ENCODE assay signal across 15 cellular contexts in the genomic region with DNA sequence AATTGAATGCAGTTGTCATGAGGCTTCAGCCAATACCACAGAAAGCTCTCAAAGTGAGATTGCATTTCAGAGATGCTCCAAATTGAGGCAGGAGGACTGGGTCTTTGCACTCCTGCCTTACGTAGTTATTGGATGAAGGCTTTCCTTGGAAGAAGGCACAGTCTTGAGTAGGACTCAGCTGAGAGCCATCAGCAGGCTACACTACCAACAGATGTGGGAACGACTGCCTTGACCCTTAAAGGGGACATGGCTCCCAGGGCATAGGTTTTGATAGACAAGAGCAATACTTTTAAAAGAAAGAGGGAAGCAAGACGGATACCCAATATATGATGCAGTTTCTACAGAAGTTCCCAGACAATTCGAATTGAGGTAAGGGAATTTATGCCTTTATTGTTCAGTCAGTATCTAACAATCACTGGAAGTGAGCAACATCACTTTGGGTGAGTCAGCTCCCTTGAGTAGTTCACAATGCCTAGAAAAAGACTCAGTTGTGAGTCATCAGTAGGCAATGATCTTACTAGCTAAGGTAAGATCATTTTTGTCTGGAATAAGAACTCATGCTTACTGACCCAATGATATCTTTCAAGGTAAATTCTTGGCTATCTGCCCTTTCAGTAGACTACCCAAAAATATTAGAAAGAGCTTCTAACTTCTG.
DNase-seq lines count a peak whose midpoint lies in the region; ATAC-seq and TF ChIP-seq lines count a peak whose summit lies in the region.
"Had no signal": no experiment of that assay in that cellular context is flagged by ENCODE, and none has a peak within 500 bp of the region (broad histone marks: within the 10 kb centered on the region; RNA-seq: fewer than 3 reads in every experiment).

No MANE protein-coding gene starts in this region.

- no peak overlapping the region for H2AFZ ChIP-seq in smooth muscle cell (ENCODE audit: low read depth)

- ATAC-seq in GM21390 (IDR thresholded peaks at IDR 0.05; ENCODE audit: unreplicated experiment) = no peak
- no peak for ATAC-seq in HG03025 (IDR thresholded peaks at IDR 0.05; ENCODE audit: low FRiP score, unreplicated experiment)
- ATAC-seq in GM21381 (IDR thresholded peaks at IDR 0.05; ENCODE audit: unreplicated experiment) = no peak
- ATAC-seq: mucosa of descending colon; stimulated activated memory B cell treated with anti-CD40 and anti-IgM and Interleukin-4, amounts not matched to agents 10 μg/mL and 1 μg/mL and 100 μg/mL, for 72 hours; WTC11 had no signal

- 77% methylated on average over 4 of the region's 4 CpGs for WGBS in smooth muscle cell (ENCODE audit: low lambda C conversion rate)

- H3K36me3 Mint-ChIP-seq in MCF 10A (ENCODE audit: insufficient read depth, unreplicated experiment) = no peaks in the 10 kb centered on the region
- H3K36me3 Mint-ChIP-seq: stimulated activated memory B cell treated with anti-CD40 and anti-IgM and Interleukin-4, amounts not matched to agents 10 μg/mL and 1 μg/mL and 100 μg/mL, for 72 hours had no signal

- H3K27ac ChIP-seq in breast epithelium (no peak overlapping the region), smooth muscle cell (ENCODE audit: low read depth) (peak overlapping the region; percentile 56)
- H3K27ac ChIP-seq: BLaER1 had no signal

- H3K27me3 Mint-ChIP-seq in MCF 10A (ENCODE audit: insufficient read depth, unreplicated experiment) = no peaks in the 10 kb centered on the region
- H3K27me3 Mint-ChIP-seq: stimulated activated memory B cell treated with anti-CD40 and anti-IgM and Interleukin-4, amounts not matched to agents 10 μg/mL and 1 μg/mL and 100 μg/mL, for 72 hours had no signal

- no peak for TF ChIP-seq POLR2A in breast epithelium (IDR thresholded peaks at IDR 0.05)

- H3K4me3 Mint-ChIP-seq in MCF 10A (ENCODE audit: unreplicated experiment) = no peak overlapping the region
- H3K4me3 Mint-ChIP-seq: stimulated activated memory B cell treated with anti-CD40 and anti-IgM and Interleukin-4, amounts not matched to agents 10 μg/mL and 1 μg/mL and 100 μg/mL, for 72 hours; WTC11 had no signal

- H4K20me1 ChIP-seq in smooth muscle cell (ENCODE audit: low read depth) = no peaks in the 10 kb centered on the region
- H4K20me1 ChIP-seq: BLaER1 had no signal

- POLR2A ChIA-PET in MCF 10A (lab: Yijun Ruan, JAX) = interaction anchor here (0.6 kb wide), 1 partner anchor 8 kb away, joined by 3 read pairs; no protein-coding TSS in a partner anchor

- no peaks in the 10 kb centered on the region for H3K79me2 ChIP-seq in smooth muscle cell (ENCODE audit: low read depth)

- H3K4me1 ChIP-seq in breast epithelium (no peaks in the 10 kb centered on the region), smooth muscle cell (ENCODE audit: low read depth) (peaks cover 19% of the 10 kb centered on the region)
- H3K4me1 ChIP-seq: BLaER1 had no signal

- H3K4me2 ChIP-seq in smooth muscle cell = no peak overlapping the region
- H3K4me2 ChIP-seq: BLaER1 had no signal

- H3K9me3 ChIP-seq in breast epithelium (no peaks in the 10 kb centered on the region), smooth muscle cell (replicated peaks; ENCODE audit: low read depth) (no peaks in the 10 kb centered on the region)
- H3K9me3 ChIP-seq: BLaER1, mucosa of descending colon had no signal

- intact Hi-C loops in MCF 10A (cut with micrococcal nuclease) = loop anchor here (5.0 kb wide), 1 partner anchor 44 kb away; no protein-coding TSS in a partner anchor
- intact Hi-C loops in breast epithelium (cut with DNase I; ENCODE audit: low total_unique reads) = no loop called here

- CTCF ChIA-PET in MCF 10A (lab: Yijun Ruan, JAX) = interaction anchor here (0.9 to 1.1 kb wide), 2 partner anchors 11 to 27 kb away, joined by 3 read pairs; no protein-coding TSS in a partner anchor

- H3K27me3 ChIP-seq in breast epithelium (no peaks in the 10 kb centered on the region), smooth muscle cell (ENCODE audit: low read depth) (no peaks in the 10 kb centered on the region)
- H3K27me3 ChIP-seq: BLaER1 had no signal

- peaks cover 6% of the 10 kb centered on the region for H3K9me3 Mint-ChIP-seq in MCF 10A (ENCODE audit: unreplicated experiment)

- BruUV-seq in MCF 10A (replicated peaks; lab: Mats Ljungman, UMichigan) = no TSS peak

- H3K4me3 ChIP-seq in breast epithelium (no peak overlapping the region), fibroblast of mammary gland (ENCODE audit: control insufficient read depth, low read depth, low read length) (no peak overlapping the region), smooth muscle cell (no peak overlapping the region)
- H3K4me3 ChIP-seq: BLaER1, mucosa of descending colon had no signal

- peak overlapping the region; percentile 19 for H3K9ac ChIP-seq in smooth muscle cell (ENCODE audit: low read depth)
- H3K9ac ChIP-seq: BLaER1 had no signal

- H3F3A ChIP-seq in smooth muscle cell (ENCODE audit: low read depth) = no peaks in the 10 kb centered on the region

- no peak overlapping the region for H3K27ac Mint-ChIP-seq in MCF 10A (ENCODE audit: low read depth, unreplicated experiment)
- H3K27ac Mint-ChIP-seq: stimulated activated memory B cell treated with anti-CD40 and anti-IgM and Interleukin-4, amounts not matched to agents 10 μg/mL and 1 μg/mL and 100 μg/mL, for 72 hours; WTC11 had no signal

- H3K4me1 Mint-ChIP-seq in MCF 10A (ENCODE audit: insufficient read depth, unreplicated experiment) = peaks cover 22% of the 10 kb centered on the region
- H3K4me1 Mint-ChIP-seq: stimulated activated memory B cell treated with anti-CD40 and anti-IgM and Interleukin-4, amounts not matched to agents 10 μg/mL and 1 μg/mL and 100 μg/mL, for 72 hours had no signal

- peak; percentile 90 for DNase-seq in MCF 10A (ENCODE audit: unreplicated experiment)
- DNase-seq in breast epithelium (ENCODE audit: low spot score in 2 of 2) = no peak
- DNase-seq in RKO (ENCODE audit: low spot score) = peak; percentile 92
- DNase-seq in fibroblast of mammary gland (ENCODE audit: low read depth) = peak; percentile 96
- DNase-seq in smooth muscle cell (lab: John Stamatoyannopoulos, UW; ENCODE audit: unreplicated experiment) = no peak
- DNase-seq: activated naive CD4-positive, alpha-beta T cell treated with anti-CD3 and anti-CD28 coated beads, Interleukin-2, amount 50 U/mL, for 16 hours; foreskin melanocyte; mucosa of descending colon; NCI-H1105 had no signal

- TF ChIP-seq CTCF in MCF 10A (IDR thresholded peaks at IDR 0.05; ENCODE audit: unreplicated experiment) = no peak
- no peak for TF ChIP-seq CTCF in breast epithelium (IDR thresholded peaks at IDR 0.05)
- no peak for TF ChIP-seq CTCF in fibroblast of mammary gland (conservative IDR thresholded peaks at IDR 0.05; ENCODE audit: control insufficient read depth, insufficient read depth, low read depth, low read length)
- no peak for TF ChIP-seq CTCF in smooth muscle cell (IDR thresholded peaks at IDR 0.05; ENCODE audit: borderline replicate concordance, insufficient read depth, poor library complexity, severe bottlenecking)

- H3K36me3 ChIP-seq in breast epithelium (no peaks in the 10 kb centered on the region), smooth muscle cell (ENCODE audit: low read depth) (no peaks in the 10 kb centered on the region)
- H3K36me3 ChIP-seq: BLaER1 had no signal

Comparison
In these comparisons a context has a peak if more than half of its experiments do, and no peak if none do; other contexts are left out.
1. DNase-seq: peak in MCF 10A (single experiment), RKO (single experiment) and fibroblast of mammary gland (single experiment); none in breast epithelium (0 of 2) and smooth muscle cell (single experiment).